Comparison of ENCODE assay signal across 34 cellular contexts in genomic region chr12:57807285-57807684, GRCh38.
"Had no signal": no experiment of that assay in that cellular context is flagged by ENCODE, and none has a peak within 500 bp of the region (broad histone marks: within the 10 kb centered on the region; RNA-seq: fewer than 3 reads in every experiment).

No MANE protein-coding gene starts in this region.

- H3K27ac ChIP-seq: KMS-11 had no signal

- H3K9me3 ChIP-seq: MG63 had no signal

- H3K27me3 ChIP-seq: MG63 had no signal

- DNase-seq: Karpas-422, Kasumi-1, MG63, MM.1S, MV-4-11, NCI-H1048, NCI-H1092, NCI-H1092 treated with DMSO at 0.1 percent for 48 hours, NCI-H1105, NCI-H1105 treated with DMSO at 0.1 percent for 48 hours, NCI-H1417, NCI-H1417 treated with DMSO at 0.1 percent for 48 hours, NCI-H1436, NCI-H1436 treated with DMSO at 0.1 percent for 48 hours, NCI-H146, NCI-H1694, NCI-H1694 treated with DMSO at 0.1 percent for 48 hours, NCI-H187, NCI-H187 treated with DMSO at 0.1 percent for 48 hours, NCI-H1930, NCI-H2029, NCI-H2029 treated with DMSO at 0.1 percent for 48 hours, NCI-H2081, NCI-H2081 treated with DMSO at 0.1 percent for 48 hours, NCI-H2107, NCI-H2171, NCI-H2171 treated with DMSO at 0.1 percent for 48 hours, NCI-H2227 treated with DMSO at 0.1 percent for 48 hours, NCI-H226, NCI-H446, NCI-H446 treated with DMSO at 0.1 percent for 48 hours, NCI-H510A, NCI-H510A treated with DMSO at 0.1 percent for 48 hours had no signal

- H3K4me3 ChIP-seq: MG63 had no signal
